In the genomic region with DNA sequence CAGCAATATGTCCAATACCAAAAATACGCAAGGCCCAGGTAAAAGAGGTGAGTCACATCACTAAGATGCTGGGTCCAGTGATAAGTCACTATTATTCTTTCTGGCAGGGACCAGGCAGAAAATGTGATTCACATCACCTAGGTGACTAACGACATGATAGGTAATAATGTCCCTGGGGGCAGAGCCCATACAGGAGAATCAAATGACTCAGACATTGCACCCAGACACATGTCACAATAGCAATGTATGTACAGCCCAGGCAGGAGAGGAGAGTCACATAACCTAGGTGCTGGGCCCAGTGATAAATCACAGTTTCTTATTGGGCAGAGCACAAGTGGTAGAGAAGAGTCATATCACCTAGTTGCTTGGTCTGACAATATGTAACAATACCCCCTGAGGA, we compare ENCODE assay signal across 30 cellular contexts. TPM values are rescaled to one million over a fixed set of nuclear protein-coding genes. Genes with fewer than 3 reads are reported as not detected.
DNase-seq lines count a peak whose midpoint lies in the region; ATAC-seq and TF ChIP-seq lines count a peak whose summit lies in the region.
"Had no signal": no experiment of that assay in that cellular context is flagged by ENCODE, and none has a peak within 500 bp of the region (broad histone marks: within the 10 kb centered on the region; RNA-seq: fewer than 3 reads in every experiment).

No MANE protein-coding gene starts in this region.

- no peaks in the 10 kb centered on the region for H3K9me2 ChIP-seq in PC-3 (replicated peaks; ENCODE audit: low read length)

- POLR2A ChIA-PET in PC-3 (lab: Charles Lee; ENCODE audit: unreplicated experiment), result no interaction called here

- H4K20me1 ChIP-seq in PC-3 (ENCODE audit: low read length), result no peaks in the 10 kb centered on the region
- H4K20me1 ChIP-seq: BLaER1 had no signal

- H3K9me3 ChIP-seq in PC-3 (ENCODE audit: low read length) (peaks cover 23% of the 10 kb centered on the region), esophagus muscularis mucosa (no peaks in the 10 kb centered on the region), trophoblast cell (ENCODE audit: insufficient read depth, low read depth, low read length) (peaks cover 39% of the 10 kb centered on the region), colonic mucosa (no peaks in the 10 kb centered on the region)

- H4K8ac ChIP-seq in trophoblast cell (ENCODE audit: low read depth, low read length), result no peak overlapping the region

- no peak overlapping the region for H2BK12ac ChIP-seq in trophoblast cell (ENCODE audit: low read length)

- no peak overlapping the region for H2AK5ac ChIP-seq in trophoblast cell (ENCODE audit: low read length)

- H4K12ac ChIP-seq in trophoblast cell (ENCODE audit: low read depth, low read length), result no peak overlapping the region

- H3K4ac ChIP-seq in trophoblast cell (ENCODE audit: low read depth, low read length), result no peak overlapping the region

- H3K27ac ChIP-seq in PC-3 (ENCODE audit: low read length) (no peak overlapping the region), esophagus muscularis mucosa (replicated peaks in 1 of 4) (no peak overlapping the region), trophoblast cell (ENCODE audit: low read depth, low read length) (no peak overlapping the region), colonic mucosa (no peak overlapping the region)
- H3K27ac ChIP-seq: 22Rv1, BLaER1 had no signal

- DNase-seq in PC-3, result peak; percentile 4
- peak; percentile 88 for DNase-seq in esophagus muscularis mucosa (ENCODE audit: extremely low spot score)
- peak; percentile 39 for DNase-seq in kidney tubule cell (ENCODE audit: low spot score)
- DNase-seq in trophoblast cell, result peak; percentile 88 to 92
- no peak for DNase-seq in dermis blood vessel endothelial cell
- no peak for DNase-seq in NCI-H187 (lab: John Stamatoyannopoulos, UW)
- DNase-seq in colonic mucosa, result no peak
- DNase-seq in activated CD4-positive, alpha-beta T cell treated with anti-CD3 and anti-CD28 coated beads for 1 hour, result no peak
- DNase-seq: ACHN; BE2C; C1 segment of cervical spinal cord; CD4-positive, alpha-beta memory T cell; CD4-positive, CD25-positive, alpha-beta regulatory T cell; CD8-positive, alpha-beta memory T cell; COR-L47; DMS 273 treated with DMSO at 0.1 percent for 48 hours; DMS153; DMS53; DMS79; DND-41; EL; GDM1 had no signal

- H3K4me2 ChIP-seq in PC-3 (ENCODE audit: low read length) (no peak overlapping the region), trophoblast cell (ENCODE audit: low read length) (no peak overlapping the region)
- H3K4me2 ChIP-seq: BLaER1 had no signal

- BruUV-seq in PC-3 (replicated peaks; lab: Mats Ljungman, UMichigan), result no TSS peak

- no peak overlapping the region for H3K14ac ChIP-seq in trophoblast cell (ENCODE audit: low read length)

- H2BK120ac ChIP-seq in trophoblast cell (ENCODE audit: insufficient read depth, low read length, poor library complexity), result no peak overlapping the region

- 87% methylated on average over 2 of the region's 2 CpGs for WGBS in esophagus muscularis mucosa
- WGBS in trophoblast cell (ENCODE audit: extremely low coverage, insufficient coverage, insufficient read length), result no CpG with 5 or more reads among the region's 2 CpGs

- TF ChIP-seq CTCF in PC-3 (conservative IDR thresholded peaks at IDR 0.05; ENCODE audit: low read depth, low read length), result no peak
- TF ChIP-seq CTCF in esophagus muscularis mucosa (IDR thresholded peaks at IDR 0.05), result no peak
- TF ChIP-seq CTCF in colonic mucosa (IDR thresholded peaks at IDR 0.05), result no peak

- H3K79me1 ChIP-seq in trophoblast cell (ENCODE audit: low read length), result no peaks in the 10 kb centered on the region

- no peak for TF ChIP-seq EP300 in esophagus muscularis mucosa (IDR thresholded peaks at IDR 0.05)

- H4K91ac ChIP-seq in trophoblast cell (ENCODE audit: low read depth, low read length), result no peak overlapping the region

- no peaks in the 10 kb centered on the region for H3K79me2 ChIP-seq in PC-3 (ENCODE audit: low read length)
- no peaks in the 10 kb centered on the region for H3K79me2 ChIP-seq in trophoblast cell (ENCODE audit: control insufficient read depth, insufficient read depth, low read length, poor library complexity)

- H3K9ac ChIP-seq in PC-3 (ENCODE audit: low read length) (no peak overlapping the region), trophoblast cell (ENCODE audit: low read length) (no peak overlapping the region), colonic mucosa (ENCODE audit: low read depth in 2 of 2, low read length in 2 of 2) (no peak overlapping the region)
- H3K9ac ChIP-seq: BLaER1 had no signal

- H3K4me1 ChIP-seq in PC-3 (ENCODE audit: insufficient read depth, low read length) (no peaks in the 10 kb centered on the region), esophagus muscularis mucosa (no peaks in the 10 kb centered on the region), trophoblast cell (ENCODE audit: control insufficient read depth in 1 of 2, insufficient read depth in 2 of 2, low read length in 2 of 2) (no peaks in the 10 kb centered on the region), colonic mucosa (no peaks in the 10 kb centered on the region)
- H3K4me1 ChIP-seq: BE2C, BLaER1 had no signal

- no peak overlapping the region for H3K23ac ChIP-seq in trophoblast cell (ENCODE audit: low read length)

- H3K4me3 ChIP-seq in PC-3 (ENCODE audit: low read length) (no peak overlapping the region), esophagus muscularis mucosa (no peak overlapping the region), trophoblast cell (ENCODE audit: low read depth, low read length) (no peak overlapping the region), colonic mucosa (no peak overlapping the region)
- H3K4me3 ChIP-seq: BLaER1, GM12878 had no signal

- H3K36me3 ChIP-seq in PC-3 (ENCODE audit: low read depth, low read length), result no peaks in the 10 kb centered on the region
- no peaks in the 10 kb centered on the region for H3K36me3 ChIP-seq in esophagus muscularis mucosa
- H3K36me3 ChIP-seq in trophoblast cell (ENCODE audit: control insufficient read depth in 1 of 2, insufficient read depth in 2 of 2, low read length in 2 of 2), result no peaks in the 10 kb centered on the region
- H3K36me3 ChIP-seq in colonic mucosa, result no peaks in the 10 kb centered on the region
- H3K36me3 ChIP-seq: BE2C, BLaER1 had no signal

- H3K18ac ChIP-seq in trophoblast cell (ENCODE audit: low read length), result no peak overlapping the region

- CTCF ChIA-PET in PC-3 (lab: Charles Lee), result no interaction called here

- intact Hi-C loops in PC-3 (cut with micrococcal nuclease), result no loop called here
- intact Hi-C loops in esophagus muscularis mucosa (cut with DNase I), result no loop called here
- intact Hi-C loops in colonic mucosa (cut with DNase I), result no loop called here

- H3K27me3 ChIP-seq in PC-3 (ENCODE audit: low read length), result no peaks in the 10 kb centered on the region
- H3K27me3 ChIP-seq in esophagus muscularis mucosa, result peaks cover 0 to 12% (median 0%) of the 10 kb centered on the region in 4 donors
- H3K27me3 ChIP-seq in trophoblast cell (ENCODE audit: insufficient read depth, low read length), result no peaks in the 10 kb centered on the region
- no peaks in the 10 kb centered on the region for H3K27me3 ChIP-seq in colonic mucosa
- H3K27me3 ChIP-seq: BE2C, BLaER1 had no signal

- ATAC-seq in PC-3, result no peak
- ATAC-seq: GM12878 had no signal

- no peak overlapping the region for H2AFZ ChIP-seq in PC-3 (ENCODE audit: low read length)
- no peak overlapping the region for H2AFZ ChIP-seq in trophoblast cell (ENCODE audit: insufficient read depth, low read length, poor library complexity)

- TF ChIP-seq POLR2A in esophagus muscularis mucosa (IDR thresholded peaks at IDR 0.05; ENCODE audit: low read depth), result no peak

- no peaks in the 10 kb centered on the region for H3F3A ChIP-seq in PC-3 (ENCODE audit: low read length, unreplicated experiment)

- no peak overlapping the region for H2BK5ac ChIP-seq in trophoblast cell (ENCODE audit: low read depth, low read length, poor library complexity)

RNA-seq across cellular contexts. Expression of a gene that starts 28.9 kb away (rescaled TPM):
- total RNA-seq in PC-3 (2014; rRNA removed) (not detected in 2 replicates), esophagus muscularis mucosa (not detected), dermis blood vessel endothelial cell (not detected in 2 replicates), colonic mucosa (not detected)
- polyA plus RNA-seq in trophoblast cell (2013), result not detected in 2 replicates
- total RNA-seq: A673; CD4-positive, alpha-beta memory T cell; CD4-positive, CD25-positive, alpha-beta regulatory T cell; CD8-positive, alpha-beta memory T cell; Daoy; G401; GM12878 had no signal
- polyA plus RNA-seq: AG04450; CD14-positive monocyte; CD4-positive, alpha-beta memory T cell; CD4-positive, CD25-positive, alpha-beta regulatory T cell; CD8-positive, alpha-beta memory T cell; GM12878 had no signal

Comparison
In these comparisons a context has a peak if more than half of its experiments do, and no peak if none do; other contexts are left out.
1. DNase-seq: peak in PC-3 (single experiment), esophagus muscularis mucosa (single experiment), kidney tubule cell (single experiment) and trophoblast cell (2 of 2); none in dermis blood vessel endothelial cell (single experiment), NCI-H187 (0 of 2), colonic mucosa (single experiment) and activated CD4-positive, alpha-beta T cell treated with anti-CD3 and anti-CD28 coated beads for 1 hour (single experiment).